In the genomic region with DNA sequence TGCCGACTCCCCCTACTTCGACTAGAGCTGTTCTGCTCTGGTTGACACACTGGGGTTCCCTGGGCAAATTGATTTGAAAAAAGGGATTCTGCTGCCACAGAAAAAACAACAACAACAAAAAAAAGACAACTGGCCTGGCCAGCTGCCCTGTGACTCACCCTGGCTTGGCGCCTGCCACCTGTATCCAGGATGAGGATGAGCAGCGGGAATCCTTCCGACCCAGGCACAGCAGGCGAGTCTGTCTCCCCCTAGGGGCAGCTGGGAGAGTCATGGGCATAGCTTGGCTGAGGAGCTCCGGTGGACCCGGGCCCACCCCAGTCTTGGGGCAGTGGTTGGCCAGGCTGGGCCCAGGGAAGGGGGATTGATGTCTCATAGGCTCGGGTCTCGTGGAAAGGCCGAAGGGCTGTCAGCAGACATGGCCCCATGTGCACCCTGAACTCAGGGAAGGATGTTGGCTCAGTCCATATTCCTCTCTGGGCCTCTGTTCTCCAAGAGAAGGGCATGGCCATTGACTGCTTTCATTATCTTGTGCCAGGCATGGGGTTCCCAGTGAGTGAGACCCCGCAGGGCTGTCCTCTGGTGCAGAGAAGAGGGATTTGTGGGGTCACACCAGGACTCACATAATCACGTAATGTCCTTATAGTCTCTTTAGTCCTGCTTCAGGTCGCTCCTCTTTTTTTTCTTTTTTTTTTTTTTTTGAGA, we compare ENCODE assay signal across 8 cellular contexts. TPM values are rescaled to one million over a fixed set of nuclear protein-coding genes. Genes with fewer than 3 reads are reported as not detected.
A peak's percentile ranks its signal among the peaks of the same experiment; 100 is the strongest.
DNase-seq lines count a peak whose midpoint lies in the region; ATAC-seq and TF ChIP-seq lines count a peak whose summit lies in the region.

No MANE protein-coding gene starts in this region.

- peak; percentile 72 for ATAC-seq in omental fat pad (ENCODE audit: low FRiP score)
- ATAC-seq in GM18868 (IDR thresholded peaks at IDR 0.05; ENCODE audit: unreplicated experiment) = no peak
- no peak for ATAC-seq in HG03460 (IDR thresholded peaks at IDR 0.05; ENCODE audit: unreplicated experiment)

- intact Hi-C loops in activated T-helper 2 cell treated with anti-CD3 and anti-CD28 coated beads, Interferon-gamma antibody, Interleukin-2, Interleukin-4, amounts not matched to agents 10 μg/mL and 5 μg/mL and 100 μg/mL, durations not matched to agents 14 hours and 24 hours and 36 hours (cut with micrococcal nuclease) = loop anchor here (5.0 kb wide), 1 partner anchor 76 kb away; a partner anchor contains a TSS

- no peak overlapping the region for H3K4me3 Mint-ChIP-seq in activated T-helper 2 cell treated with anti-CD3 and anti-CD28 coated beads, Interferon-gamma antibody, Interleukin-2, Interleukin-4, amounts not matched to agents 10 μg/mL and 5 μg/mL and 100 μg/mL, durations not matched to agents 14 hours and 24 hours and 36 hours (ENCODE audit: low read depth)

- no peak for DNase-seq in AG09319 (ENCODE audit: extremely low read depth, low read depth)
- peak; percentile 61 for DNase-seq in NCI-H510A (lab: John Stamatoyannopoulos, UW)
- peak; percentile 25 for DNase-seq in activated T-helper 2 cell treated with anti-CD3 and anti-CD28 coated beads, Interferon-gamma antibody, Interleukin-2, Interleukin-4, amounts not matched to agents 10 μg/mL and 5 μg/mL and 100 μg/mL, durations not matched to agents 14 hours and 24 hours and 36 hours (ENCODE audit: low spot score)
- peak; percentile 42 for DNase-seq in germinal center (ENCODE audit: low spot score)
- peak; percentile 51 for DNase-seq in omental fat pad (ENCODE audit: low spot score)

- no peaks in the 10 kb centered on the region for H3K9me3 Mint-ChIP-seq in activated T-helper 2 cell treated with anti-CD3 and anti-CD28 coated beads, Interferon-gamma antibody, Interleukin-2, Interleukin-4, amounts not matched to agents 10 μg/mL and 5 μg/mL and 100 μg/mL, durations not matched to agents 14 hours and 24 hours and 36 hours

- H3K27ac Mint-ChIP-seq in activated T-helper 2 cell treated with anti-CD3 and anti-CD28 coated beads, Interferon-gamma antibody, Interleukin-2, Interleukin-4, amounts not matched to agents 10 μg/mL and 5 μg/mL and 100 μg/mL, durations not matched to agents 14 hours and 24 hours and 36 hours = no peak overlapping the region

- peak; percentile 83 for TF ChIP-seq CTCF in AG09319 (IDR thresholded peaks at IDR 0.05; ENCODE audit: low read depth, low read length)
- TF ChIP-seq CTCF in GM12873 (IDR thresholded peaks at IDR 0.05; ENCODE audit: insufficient read depth, low read depth, low read length, missing control alignments) = peak; percentile 89
- peak in 1 of 3 donors; percentile 24 for TF ChIP-seq CTCF in omental fat pad (IDR thresholded peaks at IDR 0.05)

- H3K36me3 Mint-ChIP-seq in activated T-helper 2 cell treated with anti-CD3 and anti-CD28 coated beads, Interferon-gamma antibody, Interleukin-2, Interleukin-4, amounts not matched to agents 10 μg/mL and 5 μg/mL and 100 μg/mL, durations not matched to agents 14 hours and 24 hours and 36 hours (ENCODE audit: low read depth) = no peaks in the 10 kb centered on the region

- H3K27me3 Mint-ChIP-seq in activated T-helper 2 cell treated with anti-CD3 and anti-CD28 coated beads, Interferon-gamma antibody, Interleukin-2, Interleukin-4, amounts not matched to agents 10 μg/mL and 5 μg/mL and 100 μg/mL, durations not matched to agents 14 hours and 24 hours and 36 hours (ENCODE audit: low read depth) = no peaks in the 10 kb centered on the region

- no peaks in the 10 kb centered on the region for H3K4me1 Mint-ChIP-seq in activated T-helper 2 cell treated with anti-CD3 and anti-CD28 coated beads, Interferon-gamma antibody, Interleukin-2, Interleukin-4, amounts not matched to agents 10 μg/mL and 5 μg/mL and 100 μg/mL, durations not matched to agents 14 hours and 24 hours and 36 hours (ENCODE audit: low read depth)

RNA-seq across cellular contexts. Expression of a gene that starts 10.4 kb away (rescaled TPM):
- 121 and 123 TPM in 2 replicates for total RNA-seq in activated T-helper 2 cell treated with anti-CD3 and anti-CD28 coated beads, Interferon-gamma antibody, Interleukin-2, Interleukin-4, amounts not matched to agents 10 μg/mL and 5 μg/mL and 100 μg/mL, durations not matched to agents 14 hours and 24 hours and 36 hours
- 100 to 1,000 TPM; 302 to 509 (median 347) TPM for total RNA-seq in omental fat pad

RNA-seq across cellular contexts. Expression of a gene that starts 27.7 kb away (rescaled TPM):
- 4.7 and 6.1 TPM in 2 replicates for total RNA-seq in activated T-helper 2 cell treated with anti-CD3 and anti-CD28 coated beads, Interferon-gamma antibody, Interleukin-2, Interleukin-4, amounts not matched to agents 10 μg/mL and 5 μg/mL and 100 μg/mL, durations not matched to agents 14 hours and 24 hours and 36 hours
- 10 to 100 TPM in 2 of 4 donors, 1 to 10 TPM in 2; 6.7 to 12.8 (median 9.4) TPM for total RNA-seq in omental fat pad
